8 cellular contexts compared by ENCODE assay signal in genomic region chr2:55311444-55311870, GRCh38. TPM values are rescaled to one million over a fixed set of nuclear protein-coding genes. Genes with fewer than 3 reads are reported as not detected.
DNase-seq lines count a peak whose midpoint lies in the region; ATAC-seq and TF ChIP-seq lines count a peak whose summit lies in the region.

No MANE protein-coding gene starts in this region.

- DNase-seq in BE2C (no peak), HAP-1 (ENCODE audit: low spot score in 2 of 2) (no peak), tibial nerve (ENCODE audit: low spot score in 2 of 2) (no peak)
- peak; percentile 34 for DNase-seq in T-helper 2 cell treated with Interferon-gamma antibody and Interleukin-4, amounts not matched to agents 5 μg/mL and 100 μg/mL, for 36 hours (ENCODE audit: low spot score)
- no peak for DNase-seq in naive thymus-derived CD4-positive, alpha-beta T cell
- no peak for DNase-seq in effector CD8-positive, alpha-beta T cell (lab: John Stamatoyannopoulos, UW)

- H3K4me3 ChIP-seq in BE2C (ENCODE audit: low read depth, low read length), result no peak overlapping the region
- no peak overlapping the region for H3K4me3 ChIP-seq in naive thymus-derived CD4-positive, alpha-beta T cell (ENCODE audit: low read length)
- no peak overlapping the region for H3K4me3 ChIP-seq in HAP-1
- no peak overlapping the region for H3K4me3 ChIP-seq in tibial nerve

- H3K4me1 ChIP-seq in BE2C (no peaks in the 10 kb centered on the region), HAP-1 (no peaks in the 10 kb centered on the region), tibial nerve (no peaks in the 10 kb centered on the region)
- no peaks in the 10 kb centered on the region for H3K4me1 ChIP-seq in naive thymus-derived CD4-positive, alpha-beta T cell (ENCODE audit: control insufficient read depth in 2 of 2, insufficient read depth in 2 of 2, low read length in 2 of 2)

- H3K36me3 ChIP-seq in BE2C (peaks cover 2% of the 10 kb centered on the region), HAP-1 (replicated peaks) (peaks cover 25% of the 10 kb centered on the region), tibial nerve (peaks cover 0 to 67% (median 0%) of the 10 kb centered on the region in 3 donors)
- no peaks in the 10 kb centered on the region for H3K36me3 ChIP-seq in naive thymus-derived CD4-positive, alpha-beta T cell (ENCODE audit: control insufficient read depth in 2 of 3, insufficient read depth in 3 of 3, low read length in 3 of 3)

- ATAC-seq in GM19023 (IDR thresholded peaks at IDR 0.05; ENCODE audit: unreplicated experiment), result peak; percentile 95
- ATAC-seq in HG03066 (IDR thresholded peaks at IDR 0.05; ENCODE audit: low read depth, unreplicated experiment), result peak; percentile 91
- peak; percentile 58 for ATAC-seq in naive thymus-derived CD4-positive, alpha-beta T cell

- H3K4me3 Mint-ChIP-seq in T-helper 2 cell treated with Interferon-gamma antibody and Interleukin-4, amounts not matched to agents 5 μg/mL and 100 μg/mL, for 36 hours, result no peak overlapping the region
- H3K4me3 Mint-ChIP-seq in naive thymus-derived CD4-positive, alpha-beta T cell, result no peak overlapping the region

- no peak for TF ChIP-seq EP300 in tibial nerve (IDR thresholded peaks at IDR 0.05)

- H3K27ac Mint-ChIP-seq in T-helper 2 cell treated with Interferon-gamma antibody and Interleukin-4, amounts not matched to agents 5 μg/mL and 100 μg/mL, for 36 hours, result no peak overlapping the region
- H3K27ac Mint-ChIP-seq in naive thymus-derived CD4-positive, alpha-beta T cell, result peak overlapping the region in 1 of 9 donors; percentile 67

- WGBS in tibial nerve, 2 donors, result 75 to 85% methylated on average over 1 of the region's 1 CpG

- no peak for TF ChIP-seq POLR2A in tibial nerve (IDR thresholded peaks at IDR 0.05)

- peaks cover 12% of the 10 kb centered on the region for H3K4me1 Mint-ChIP-seq in T-helper 2 cell treated with Interferon-gamma antibody and Interleukin-4, amounts not matched to agents 5 μg/mL and 100 μg/mL, for 36 hours (ENCODE audit: low read depth)
- H3K4me1 Mint-ChIP-seq in naive thymus-derived CD4-positive, alpha-beta T cell, result peaks cover 0 to 10% (median 0%) of the 10 kb centered on the region in 7 donors

- peaks cover 4% of the 10 kb centered on the region for H3K36me3 Mint-ChIP-seq in T-helper 2 cell treated with Interferon-gamma antibody and Interleukin-4, amounts not matched to agents 5 μg/mL and 100 μg/mL, for 36 hours (ENCODE audit: low read depth)
- H3K36me3 Mint-ChIP-seq in naive thymus-derived CD4-positive, alpha-beta T cell, result peaks cover 0 to 23% (median 14%) of the 10 kb centered on the region in 5 donors

- 0 out of 2 replicates have a peak, but pooled peaks have one; percentile 3 for TF ChIP-seq CTCF in BE2C (IDR thresholded peaks at IDR 0.05; ENCODE audit: low read depth, low read length)
- no peak for TF ChIP-seq CTCF in tibial nerve (IDR thresholded peaks at IDR 0.05)

- in situ Hi-C loops in HAP-1 (cut with MboI; ENCODE audit: low sequenced_read_pairs), result no loop called here

- H3K27me3 Mint-ChIP-seq in T-helper 2 cell treated with Interferon-gamma antibody and Interleukin-4, amounts not matched to agents 5 μg/mL and 100 μg/mL, for 36 hours (ENCODE audit: low read depth), result no peaks in the 10 kb centered on the region
- H3K27me3 Mint-ChIP-seq in naive thymus-derived CD4-positive, alpha-beta T cell, result no peaks in the 10 kb centered on the region

- POLR2A ChIA-PET in naive thymus-derived CD4-positive, alpha-beta T cell (lab: Charles Lee), result no interaction called here

- intact Hi-C loops in naive thymus-derived CD4-positive, alpha-beta T cell (cut with micrococcal nuclease), result no loop called here

- H3K9me3 ChIP-seq in BE2C (no peaks in the 10 kb centered on the region), HAP-1 (no peaks in the 10 kb centered on the region), tibial nerve (no peaks in the 10 kb centered on the region)
- H3K9me3 ChIP-seq in naive thymus-derived CD4-positive, alpha-beta T cell (ENCODE audit: control insufficient read depth in 2 of 3, low read length in 3 of 3), result no peaks in the 10 kb centered on the region

- CTCF ChIA-PET in naive thymus-derived CD4-positive, alpha-beta T cell (lab: Charles Lee), result no interaction called here

- H3K27me3 ChIP-seq in BE2C (no peaks in the 10 kb centered on the region), HAP-1 (ENCODE audit: low read depth) (no peaks in the 10 kb centered on the region), tibial nerve (no peaks in the 10 kb centered on the region)
- no peaks in the 10 kb centered on the region for H3K27me3 ChIP-seq in naive thymus-derived CD4-positive, alpha-beta T cell (ENCODE audit: control insufficient read depth in 2 of 2, insufficient read depth in 2 of 2, low read length in 2 of 2)

- H3K9me3 Mint-ChIP-seq in T-helper 2 cell treated with Interferon-gamma antibody and Interleukin-4, amounts not matched to agents 5 μg/mL and 100 μg/mL, for 36 hours, result no peaks in the 10 kb centered on the region
- H3K9me3 Mint-ChIP-seq in naive thymus-derived CD4-positive, alpha-beta T cell, result no peaks in the 10 kb centered on the region

- no peak overlapping the region for H3K27ac ChIP-seq in naive thymus-derived CD4-positive, alpha-beta T cell (ENCODE audit: low read depth, low read length)
- no peak overlapping the region for H3K27ac ChIP-seq in tibial nerve

RNA-seq across cellular contexts. Expression of gene MTIF2, which starts 42.4 kb away (rescaled TPM):
- 12.9 TPM for polyA plus RNA-seq in BE2C (2012; ENCODE audit: insufficient read depth, insufficient read length, low read depth)
- 10 to 100 TPM; 23.0 to 35.5 (median 28.0) TPM for total RNA-seq in naive thymus-derived CD4-positive, alpha-beta T cell
- 10 to 100 TPM; 13.1 to 17.8 TPM for polyA plus RNA-seq in naive thymus-derived CD4-positive, alpha-beta T cell
- 10 to 100 TPM; 11.8 to 31.9 (median 18.0) TPM for total RNA-seq in tibial nerve
